In the genomic region with DNA sequence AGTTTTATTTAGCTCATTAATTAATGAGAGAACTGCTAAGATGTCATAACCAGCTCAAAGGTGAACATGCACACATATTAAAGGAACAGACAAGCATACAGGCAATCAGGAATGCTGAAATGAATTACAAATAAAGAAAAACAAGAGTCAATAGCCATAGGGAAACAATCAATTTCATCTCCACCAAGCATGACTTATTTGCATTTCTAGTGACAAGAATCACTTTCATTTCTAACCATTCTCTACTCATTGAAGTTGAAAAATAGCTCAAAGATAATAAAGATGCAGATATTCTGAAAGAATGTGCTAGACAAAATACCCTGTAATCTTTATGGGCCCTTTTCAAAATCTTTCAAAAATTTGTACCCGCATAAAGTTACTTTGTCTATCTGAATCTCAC, we compare ENCODE assay signal across 23 cellular contexts. TPM values are rescaled to one million over a fixed set of nuclear protein-coding genes. Genes with fewer than 3 reads are reported as not detected.
A peak's percentile ranks its signal among the peaks of the same experiment; 100 is the strongest.
DNase-seq lines count a peak whose midpoint lies in the region; ATAC-seq, FAIRE-seq and TF ChIP-seq lines count a peak whose summit lies in the region.
"Had no signal": no experiment of that assay in that cellular context is flagged by ENCODE, and none has a peak within 500 bp of the region (broad histone marks: within the 10 kb centered on the region; RNA-seq: fewer than 3 reads in every experiment).

No MANE protein-coding gene starts in this region.

- POLR2A ChIA-PET in activated CD4-positive, alpha-beta memory T cell treated with anti-CD3 and anti-CD28 coated beads for 36 hours (lab: Charles Lee), result no interaction called here

- TF ChIP-seq CTCF in GM12865 (IDR thresholded peaks at IDR 0.05; ENCODE audit: insufficient read depth, low read depth, low read length, missing control alignments), result no peak

- intact Hi-C loops in activated CD4-positive, alpha-beta memory T cell treated with anti-CD3 and anti-CD28 coated beads for 36 hours (cut with micrococcal nuclease), result no loop called here

- no peak overlapping the region for H3K4me3 Mint-ChIP-seq in activated CD4-positive, alpha-beta memory T cell treated with anti-CD3 and anti-CD28 coated beads for 36 hours
- H3K4me3 Mint-ChIP-seq: CD8-positive, alpha-beta memory T cell; GM23338 had no signal

- no peak overlapping the region for H3K27ac Mint-ChIP-seq in activated CD4-positive, alpha-beta memory T cell treated with anti-CD3 and anti-CD28 coated beads for 36 hours
- H3K27ac Mint-ChIP-seq: CD4-positive, CD25-positive, alpha-beta regulatory T cell; GM23338; IgD-negative memory B cell had no signal

- ATAC-seq in HG02678 (IDR thresholded peaks at IDR 0.05; ENCODE audit: unreplicated experiment) (peak; percentile 40), HG03442 (IDR thresholded peaks at IDR 0.05; ENCODE audit: unreplicated experiment) (no peak)
- ATAC-seq: GM23338, HepG2 had no signal

- H3K27me3 Mint-ChIP-seq in activated CD4-positive, alpha-beta memory T cell treated with anti-CD3 and anti-CD28 coated beads for 36 hours, result peaks cover 8% of the 10 kb centered on the region

- H3K4me3 ChIP-seq in GM12865 (ENCODE audit: low read depth, low read length), result no peak overlapping the region
- H3K4me3 ChIP-seq: GM23338 had no signal

- no peaks in the 10 kb centered on the region for H3K4me1 Mint-ChIP-seq in activated CD4-positive, alpha-beta memory T cell treated with anti-CD3 and anti-CD28 coated beads for 36 hours (ENCODE audit: low read depth)
- H3K4me1 Mint-ChIP-seq: CD4-positive, CD25-positive, alpha-beta regulatory T cell; CD8-positive, alpha-beta memory T cell; GM23338 had no signal

- DNase-seq in GM12865 (ENCODE audit: low read depth) (peak; percentile 35), GM18507 (ENCODE audit: extremely low spot score, insufficient read length, low read depth) (no peak), NCI-H2171 (lab: John Stamatoyannopoulos, UW) (no peak), NCI-H146 treated with DMSO at 0.1 percent for 48 hours (lab: John Stamatoyannopoulos, UW; ENCODE audit: unreplicated experiment) (no peak)
- no peak for DNase-seq in activated CD4-positive, alpha-beta memory T cell treated with anti-CD3 and anti-CD28 coated beads for 36 hours
- DNase-seq: ACHN; BE2C; C1 segment of cervical spinal cord; CD4-positive, CD25-positive, alpha-beta regulatory T cell; CD8-positive, alpha-beta memory T cell; COR-L47; GF-D8; HCEC 1CT; Karpas-422; KBM-7 had no signal

- no peaks in the 10 kb centered on the region for H3K36me3 Mint-ChIP-seq in activated CD4-positive, alpha-beta memory T cell treated with anti-CD3 and anti-CD28 coated beads for 36 hours
- H3K36me3 Mint-ChIP-seq: CD4-positive, CD25-positive, alpha-beta regulatory T cell; CD8-positive, alpha-beta memory T cell; IgD-negative memory B cell had no signal

- peak; percentile 86 for FAIRE-seq in GM18507 (lab: Jason Lieb, UNC)
- FAIRE-seq: A204.1, D721Med, H54, HepG2 had no signal

- H3K9me3 Mint-ChIP-seq in activated CD4-positive, alpha-beta memory T cell treated with anti-CD3 and anti-CD28 coated beads for 36 hours, result no peaks in the 10 kb centered on the region

- CTCF ChIA-PET in activated CD4-positive, alpha-beta memory T cell treated with anti-CD3 and anti-CD28 coated beads for 36 hours (lab: Charles Lee), result no interaction called here

RNA-seq across cellular contexts. Expression of a gene that starts 23.2 kb away (rescaled TPM):
- not detected for total RNA-seq in activated CD4-positive, alpha-beta memory T cell treated with anti-CD3 and anti-CD28 coated beads for 36 hours
- total RNA-seq: CD4-positive, CD25-positive, alpha-beta regulatory T cell; CD8-positive, alpha-beta memory T cell; GM23338 had no signal
